ENCODE assay signal across 8 cellular contexts in the genomic region with DNA sequence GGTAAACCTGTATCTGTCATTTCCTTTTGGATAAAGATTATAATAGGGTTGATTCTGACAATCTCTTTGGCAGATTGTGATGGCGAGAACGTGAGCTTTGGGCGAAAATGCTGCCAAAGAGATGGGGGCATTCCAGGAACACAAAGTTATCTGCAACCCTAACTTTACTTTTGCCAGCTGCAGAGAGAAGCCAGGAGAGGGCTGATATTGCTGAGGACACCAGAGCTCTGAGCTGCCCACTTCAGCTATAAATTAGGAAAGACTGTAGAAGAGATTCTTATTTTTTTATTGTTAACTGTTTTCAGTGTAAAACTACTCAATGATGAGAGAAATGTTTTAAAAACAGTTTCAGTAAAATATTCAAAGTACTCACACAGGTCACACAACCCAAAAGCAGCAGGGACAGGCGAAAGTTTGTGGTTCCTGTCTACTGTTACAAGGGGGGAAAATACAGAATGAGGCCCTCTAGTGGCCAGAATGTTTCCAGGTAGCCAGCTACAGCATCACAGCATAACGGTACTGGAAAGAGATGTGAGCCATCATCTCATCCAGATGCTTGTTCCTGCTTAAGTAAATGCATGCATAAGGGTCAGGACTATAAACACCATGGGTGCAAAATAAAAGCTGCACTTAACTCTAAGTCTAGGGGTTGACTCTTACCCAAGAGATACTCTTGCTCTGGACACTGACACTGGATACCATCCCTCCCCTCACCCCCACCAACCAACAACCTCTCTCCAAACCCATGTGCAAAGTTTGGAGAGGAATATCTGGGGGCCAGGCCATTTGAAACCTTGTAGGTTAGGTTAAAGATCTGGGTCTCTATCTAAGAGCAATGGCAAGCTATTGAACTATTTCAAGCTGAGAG.
A peak's percentile ranks its signal among the peaks of the same experiment; 100 is the strongest.
DNase-seq lines count a peak whose midpoint lies in the region; ATAC-seq, FAIRE-seq and TF ChIP-seq lines count a peak whose summit lies in the region.

No MANE protein-coding gene starts in this region.

- TF ChIP-seq POLR2A in HepG2 (IDR thresholded peaks at IDR 0.05; ENCODE audit: insufficient read depth in 1 of 2, low read depth in 2 of 2, low read length in 2 of 2) (no peak), vagina (IDR thresholded peaks at IDR 0.05) (no peak)

- TF ChIP-seq EP300 in HepG2 (IDR thresholded peaks at IDR 0.05; ENCODE audit: low read depth in 2 of 2, low read length in 2 of 2) (no peak), HepG2 (CRISPR knock-in tag; IDR thresholded peaks at IDR 0.05; ENCODE audit: borderline replicate concordance) (no peak)

- in situ Hi-C loops in HepG2 (cut with HindIII; ENCODE audit: extremely low pct_ligation_motif_present, low pct_unique_long_range_greater_than_20kb), result no loop called here

- H3K4me2 ChIP-seq in KMS-11 (no peak overlapping the region), HepG2 (ENCODE audit: low read depth, low read length) (no peak overlapping the region)

- peak; percentile 15; the same call in 1 of the 2 replicates for TF ChIP-seq RAD21 in HepG2 (CRISPR knock-in tag; IDR thresholded peaks at IDR 0.05)

- TF ChIP-seq CTCF in AG04449 (IDR thresholded peaks at IDR 0.05; ENCODE audit: insufficient read depth, low read length, missing control alignments) (peak; percentile 6), KMS-11 (conservative IDR thresholded peaks at IDR 0.05; ENCODE audit: low read depth, low read length) (peak; percentile 87), HepG2 (CRISPR knock-in tag; IDR thresholded peaks at IDR 0.05) (peak; percentile 59), vagina (IDR thresholded peaks at IDR 0.05) (no peak)

- H3K9ac ChIP-seq in KMS-11 (no peak overlapping the region), HepG2 (ENCODE audit: insufficient read depth, low read depth, low read length) (no peak overlapping the region)

- no peaks in the 10 kb centered on the region for H3K27me3 ChIP-seq in H7 (ENCODE audit: control insufficient read depth, insufficient read depth, low read length)
- no peaks in the 10 kb centered on the region for H3K27me3 ChIP-seq in KMS-11 (ENCODE audit: insufficient read depth, low read depth)
- H3K27me3 ChIP-seq in HepG2 (ENCODE audit: control insufficient read depth in 1 of 2, insufficient read depth in 2 of 2, low read length in 2 of 2), result no peaks in the 10 kb centered on the region
- no peaks in the 10 kb centered on the region for H3K27me3 ChIP-seq in vagina

- DNase-seq in AG04449 (ENCODE audit: low read depth, low spot score) (no peak), GM03348 (ENCODE audit: low spot score) (peak; percentile 2), H7 (peak; percentile 2), amniotic epithelial cell (ENCODE audit: low read depth) (peak; percentile 1), HepG2 (ENCODE audit: low spot score) (peak; percentile 14), vagina (ENCODE audit: extremely low spot score in 2 of 2) (no peak), NCI-H187 (lab: John Stamatoyannopoulos, UW) (no peak)

- WGBS in HepG2 (ENCODE audit: low lambda C conversion rate), result 33% methylated on average over 5 of the region's 5 CpGs

- no peaks in the 10 kb centered on the region for H3K4me1 ChIP-seq in KMS-11 (ENCODE audit: low read depth, poor library complexity, severe bottlenecking)
- no peaks in the 10 kb centered on the region for H3K4me1 ChIP-seq in HepG2 (ENCODE audit: insufficient read depth, low read length)
- H3K4me1 ChIP-seq in vagina, result no peaks in the 10 kb centered on the region

- POLR2A ChIA-PET in AG04449 (lab: Yijun Ruan, JAX) (no interaction called here), HepG2 (lab: Yijun Ruan, JAX) (no interaction called here)

- no TSS peak for BruUV-seq in HepG2 (replicated peaks; lab: Mats Ljungman, UMichigan)

- H3K36me3 ChIP-seq in H7 (replicated peaks; ENCODE audit: control insufficient read depth, insufficient read depth, low read length) (no peaks in the 10 kb centered on the region), KMS-11 (ENCODE audit: insufficient read depth) (no peaks in the 10 kb centered on the region), HepG2 (replicated peaks in 1 of 2; ENCODE audit: control insufficient read depth in 1 of 2, insufficient read depth in 2 of 2, low read length in 2 of 2) (no peaks in the 10 kb centered on the region), vagina (no peaks in the 10 kb centered on the region)

- H4K20me1 ChIP-seq in KMS-11 (ENCODE audit: insufficient read depth) (no peaks in the 10 kb centered on the region), HepG2 (ENCODE audit: insufficient read depth, low read length) (no peaks in the 10 kb centered on the region)

- H3K27ac ChIP-seq in KMS-11 (no peak overlapping the region), HepG2 (ENCODE audit: extremely low read length, insufficient read depth, low read length) (no peak overlapping the region), vagina (no peak overlapping the region)

- intact Hi-C loops in HepG2 (cut with micrococcal nuclease; ENCODE audit: unreplicated experiment) (loop anchor here (2.0 to 10.0 kb wide), 2 partner anchors 244 to 1386 kb away; no protein-coding TSS in a partner anchor), vagina (cut with DNase I) (no loop called here)

- peak; percentile 89 for ATAC-seq in HepG2

- FAIRE-seq in HepG2 (lab: Jason Lieb, UNC), result peak; percentile 26

- peaks cover 21% of the 10 kb centered on the region; the same call in 1 of the 2 replicates for H3K9me3 ChIP-seq in HepG2 (ENCODE audit: low read length)
- H3K9me3 ChIP-seq in vagina, result no peaks in the 10 kb centered on the region

- H3K4me3 ChIP-seq in AG04449 (ENCODE audit: low read depth, low read length) (no peak overlapping the region), H7 (ENCODE audit: insufficient read depth, low read depth, low read length) (no peak overlapping the region), KMS-11 (IDR thresholded peaks at IDR 0.05; ENCODE audit: insufficient read depth, low read depth, low read length) (no peak overlapping the region), HepG2 (replicated peaks in 1 of 3; ENCODE audit: insufficient read depth in 1 of 3, low read depth in 2 of 3, low read length in 3 of 3) (no peak overlapping the region), vagina (no peak overlapping the region)

- CTCF ChIA-PET in AG04449 (lab: Yijun Ruan, JAX), result no interaction called here
- CTCF ChIA-PET in HepG2 (lab: Yijun Ruan, JAX; ENCODE audit: low intra/inter-chr PET ratio, low total read pairs), result no interaction called here

- no peaks in the 10 kb centered on the region for H3K79me2 ChIP-seq in KMS-11 (ENCODE audit: insufficient read depth, low read depth)
- H3K79me2 ChIP-seq in HepG2 (ENCODE audit: insufficient read depth, low read length), result no peaks in the 10 kb centered on the region

- H2AFZ ChIP-seq in KMS-11 (ENCODE audit: low read depth), result no peak overlapping the region
- H2AFZ ChIP-seq in HepG2 (ENCODE audit: low read length), result no peak overlapping the region

TF ChIP-seq in HepG2, 621 proteins besides CTCF, POLR2A, EP300 and RAD21:
- no peak for TF ChIP-seq KLF11 (CRISPR knock-in tag; IDR thresholded peaks at IDR 0.05)
- TF ChIP-seq TEAD3 (CRISPR knock-in tag; optimal IDR thresholded peaks at IDR 0.05; ENCODE audit: borderline replicate concordance), result peak; percentile 72
- TF ChIP-seq HNRNPK (IDR thresholded peaks at IDR 0.05; ENCODE audit: low read depth, low read length, poor library complexity, severe bottlenecking), result no peak
- no peak for TF ChIP-seq FOXP1 (IDR thresholded peaks at IDR 0.05)
- no peak for TF ChIP-seq FOXP1 (CRISPR knock-in tag; IDR thresholded peaks at IDR 0.05)
- TF ChIP-seq ZNF549 (CRISPR knock-in tag; IDR thresholded peaks at IDR 0.05), result no peak
- peak; percentile 64 for TF ChIP-seq STAG1 (CRISPR knock-in tag; IDR thresholded peaks at IDR 0.05)
- TF ChIP-seq SMC3 (IDR thresholded peaks at IDR 0.05; ENCODE audit: low read length), result peak; percentile 52; the same call in 1 of the 2 replicates
- TF ChIP-seq ZNF234 (CRISPR knock-in tag; conservative IDR thresholded peaks at IDR 0.05), result no peak
- no peak for TF ChIP-seq ZNF263 (CRISPR knock-in tag; IDR thresholded peaks at IDR 0.05)
- no peak for TF ChIP-seq MXI1 (IDR thresholded peaks at IDR 0.05; ENCODE audit: borderline replicate concordance, low read depth, low read length)
- no peak for TF ChIP-seq ZNF792 (CRISPR knock-in tag; IDR thresholded peaks at IDR 0.05)

Comparison
In these comparisons a context has a peak if more than half of its experiments do, and no peak if none do; other contexts are left out.
1. DNase-seq: peak in GM03348 (single experiment), H7 (single experiment), amniotic epithelial cell (single experiment) and HepG2 (single experiment); none in AG04449 (single experiment), vagina (0 of 2) and NCI-H187 (0 of 2).
2. CTCF ChIP-seq: peak in AG04449 (single experiment), KMS-11 (single experiment) and HepG2 (single experiment); none in vagina (0 of 3).